In genomic region chr14:31536201-31536960, GRCh38 we compare ENCODE assay signal across 23 cellular contexts. TPM values are rescaled to one million over a fixed set of nuclear protein-coding genes. Genes with fewer than 3 reads are reported as not detected.
"Had no signal": no experiment of that assay in that cellular context is flagged by ENCODE, and none has a peak within 500 bp of the region (broad histone marks: within the 10 kb centered on the region; RNA-seq: fewer than 3 reads in every experiment).

No MANE protein-coding gene starts in this region.

- FAIRE-seq: islet of Langerhans had no signal

- H3K36me3 ChIP-seq: lower lobe of right lung, sigmoid colon, tibial nerve, uterus had no signal

- H3K4me3 ChIP-seq: dorsolateral prefrontal cortex, lower lobe of right lung, sigmoid colon, tibial nerve, uterus had no signal

- DNase-seq: activated CD4-positive, alpha-beta T cell treated with anti-CD3 and anti-CD28 coated beads, Interleukin-2, amount 50 U/mL, for 4 hours; activated gamma-delta T cell; activated T-cell treated with anti-CD3 and anti-CD28 coated beads, Interleukin-2, amount 50 U/mL, for 72 hours; amniotic stem cell; caudate nucleus; dorsolateral prefrontal cortex; foreskin melanocyte; glutamatergic neuron; hippocampal formation; lower lobe of right lung; sigmoid colon; stimulated activated CD4-positive, alpha-beta T cell treated with anti-CD3 and anti-CD28 coated beads, Interleukin-4, amount 100 ng/mL, for 4 hours; stimulated activated naive CD4-positive, alpha-beta T cell; substantia nigra; uterus had no signal

- H2AFZ ChIP-seq: parathyroid adenoma had no signal

- H3K9ac ChIP-seq: parathyroid adenoma had no signal

- ATAC-seq: lower lobe of right lung had no signal

- H3K79me2 ChIP-seq: parathyroid adenoma had no signal

- H3K27ac ChIP-seq: dorsolateral prefrontal cortex, epithelial cell of prostate, lower lobe of right lung, parathyroid adenoma, sigmoid colon, tibial nerve, uterus, VCaP had no signal

- H3K9me3 ChIP-seq: lower lobe of right lung, sigmoid colon, tibial nerve, uterus had no signal

- H3K27me3 ChIP-seq: dorsolateral prefrontal cortex, sigmoid colon, tibial nerve, uterus had no signal

- H3K4me1 ChIP-seq: lower lobe of right lung, parathyroid adenoma, sigmoid colon, tibial nerve, uterus had no signal

RNA-seq across cellular contexts. Expression of gene GPR33, which starts 48.5 kb away (rescaled TPM):
- total RNA-seq: activated CD8-positive, alpha-beta memory T cell treated with anti-CD3 and anti-CD28 coated beads for 36 hours; activated naive CD4-positive, alpha-beta T cell treated with anti-CD3 and anti-CD28 coated beads, Interleukin-2, amount 50 U/mL, for 72 hours; activated T-cell treated with anti-CD3 and anti-CD28 coated beads, Interleukin-2, amount 50 U/mL, for 72 hours; dorsolateral prefrontal cortex; lower lobe of right lung; mesothelial cell of epicardium; sigmoid colon; tibial nerve; uterus had no signal
- polyA plus RNA-seq: sigmoid colon had no signal
